Comparison of ENCODE assay signal across 20 cellular contexts in genomic region chr2:95333056-95333455, GRCh38. TPM values are rescaled to one million over a fixed set of nuclear protein-coding genes. Genes with fewer than 3 reads are reported as not detected.
DNase-seq lines count a peak whose midpoint lies in the region; ATAC-seq and TF ChIP-seq lines count a peak whose summit lies in the region.
"Had no signal": no experiment of that assay in that cellular context is flagged by ENCODE, and none has a peak within 500 bp of the region (broad histone marks: within the 10 kb centered on the region; RNA-seq: fewer than 3 reads in every experiment).

No MANE protein-coding gene starts in this region.

- H3K27me3 ChIP-seq in IMR-90 (ENCODE audit: control insufficient read depth, insufficient read depth, low read length) (peaks cover 3% of the 10 kb centered on the region), parathyroid adenoma (ENCODE audit: control insufficient read depth, insufficient read depth, low read length) (no peaks in the 10 kb centered on the region)
- H3K27me3 ChIP-seq: SJSA1 had no signal

- H2BK15ac ChIP-seq in IMR-90 (ENCODE audit: low read depth, low read length), result no peak overlapping the region

- CTCF ChIA-PET in IMR-90 (lab: Yijun Ruan, JAX), result interaction anchor here (2.3 kb wide), 1 partner anchor 101 kb away, joined by 10 read pairs; no protein-coding TSS in a partner anchor

- POLR2A ChIA-PET in IMR-90 (lab: Charles Lee; ENCODE audit: unreplicated experiment), result no interaction called here

- H3K36me3 ChIP-seq in IMR-90 (ENCODE audit: control insufficient read depth, insufficient read depth, low read length) (no peaks in the 10 kb centered on the region), parathyroid adenoma (ENCODE audit: control insufficient read depth, insufficient read depth, low read length) (no peaks in the 10 kb centered on the region)
- H3K36me3 ChIP-seq: SJSA1 had no signal

- DNase-seq in IMR-90, result no peak
- DNase-seq in epithelial cell of prostate (ENCODE audit: low read depth, low spot score), result no peak
- no peak for DNase-seq in activated T-cell treated with anti-CD3 and anti-CD28 coated beads, Interleukin-2, amount 50 U/mL, for 24 hours
- DNase-seq: C1 segment of cervical spinal cord, NCI-H1092 treated with DMSO at 0.1 percent for 48 hours, NCI-H1694 treated with DMSO at 0.1 percent for 48 hours, NCI-H2107, NCI-H345, NCI-H69, RPMI8226 had no signal

- no CpG with 5 or more reads among the region's 7 CpGs for WGBS in IMR-90 (ENCODE audit: extremely low coverage in 2 of 2, insufficient read length in 1 of 2), 2 experiments

- H3K36me3 Mint-ChIP-seq in activated T-cell treated with anti-CD3 and anti-CD28 coated beads, Interleukin-2, amount 50 U/mL, for 24 hours (ENCODE audit: low read depth), result no peaks in the 10 kb centered on the region

- no peak overlapping the region for H3K27ac Mint-ChIP-seq in activated T-cell treated with anti-CD3 and anti-CD28 coated beads, Interleukin-2, amount 50 U/mL, for 24 hours
- H3K27ac Mint-ChIP-seq: GM23338 had no signal

- no peak for TF ChIP-seq RAD21 in IMR-90 (IDR thresholded peaks at IDR 0.05; ENCODE audit: low read length)

- no peak overlapping the region for H2BK5ac ChIP-seq in IMR-90 (ENCODE audit: low read depth, low read length, poor library complexity, severe bottlenecking)

- no peak for TF ChIP-seq CTCF in 22Rv1 (IDR thresholded peaks at IDR 0.05)
- TF ChIP-seq CTCF in IMR-90 (conservative IDR thresholded peaks at IDR 0.05; ENCODE audit: low read depth, low read length), result no peak
- TF ChIP-seq CTCF in parathyroid adenoma (IDR thresholded peaks at IDR 0.05), result no peak

- H3K4me1 Mint-ChIP-seq in activated T-cell treated with anti-CD3 and anti-CD28 coated beads, Interleukin-2, amount 50 U/mL, for 24 hours (ENCODE audit: low read depth), result no peaks in the 10 kb centered on the region
- H3K4me1 Mint-ChIP-seq: GM23338 had no signal

- no peak overlapping the region for H3K14ac ChIP-seq in IMR-90 (replicated peaks; ENCODE audit: low read depth, low read length)

- H3K4ac ChIP-seq in IMR-90 (ENCODE audit: low read depth, low read length), result no peak overlapping the region

- no peak overlapping the region for H2BK120ac ChIP-seq in IMR-90 (ENCODE audit: low read depth, low read length)

- no peak overlapping the region for H4K5ac ChIP-seq in IMR-90 (ENCODE audit: low read depth, low read length)

- no peak overlapping the region for H3K23ac ChIP-seq in IMR-90 (ENCODE audit: low read depth, low read length)

- peaks cover 3% of the 10 kb centered on the region; the same call in 1 of the 2 replicates for H3K9me1 ChIP-seq in IMR-90 (ENCODE audit: insufficient read depth, low read length)

- H3K9ac ChIP-seq in IMR-90 (ENCODE audit: low read depth, low read length) (no peak overlapping the region), parathyroid adenoma (no peak overlapping the region)
- H3K9ac ChIP-seq: KMS-11 had no signal

- H4K8ac ChIP-seq in IMR-90 (ENCODE audit: low read depth in 2 of 2, low read length in 2 of 2), result no peak overlapping the region

- no peak for ATAC-seq in IMR-90 (ENCODE audit: low read depth)
- ATAC-seq in GM21529 (IDR thresholded peaks at IDR 0.05; ENCODE audit: unreplicated experiment), result no peak
- no peak for ATAC-seq in HG03432 (IDR thresholded peaks at IDR 0.05; ENCODE audit: unreplicated experiment)
- ATAC-seq: A549, GM23338, HepG2 had no signal

- H3K79me2 ChIP-seq in parathyroid adenoma, result no peaks in the 10 kb centered on the region

- H3K4me3 Mint-ChIP-seq in activated T-cell treated with anti-CD3 and anti-CD28 coated beads, Interleukin-2, amount 50 U/mL, for 24 hours, result no peak overlapping the region
- H3K4me3 Mint-ChIP-seq: GM23338 had no signal

- intact Hi-C loops in IMR-90 (cut with micrococcal nuclease), result no loop called here

- H3K27me3 Mint-ChIP-seq in activated T-cell treated with anti-CD3 and anti-CD28 coated beads, Interleukin-2, amount 50 U/mL, for 24 hours, result no peaks in the 10 kb centered on the region

- H4K20me1 ChIP-seq in IMR-90 (ENCODE audit: insufficient read depth, low read length), result no peaks in the 10 kb centered on the region

- no peak overlapping the region for H2AK5ac ChIP-seq in IMR-90 (ENCODE audit: low read depth, low read length)

- H2AK9ac ChIP-seq in IMR-90 (replicated peaks; ENCODE audit: low read depth, low read length, poor library complexity), result no peak overlapping the region

- H3K4me3 ChIP-seq in IMR-90 (ENCODE audit: insufficient read depth, low read depth, low read length) (no peak overlapping the region), parathyroid adenoma (ENCODE audit: low read depth, low read length) (no peak overlapping the region)
- H3K4me3 ChIP-seq: A549, GM23338, SJSA1 had no signal

- no peak overlapping the region for H3K56ac ChIP-seq in IMR-90 (ENCODE audit: extremely low read depth, insufficient read depth, low read length)

- no peaks in the 10 kb centered on the region for H3K79me1 ChIP-seq in IMR-90 (ENCODE audit: low read depth in 1 of 2, low read length in 2 of 2)

- H3K4me1 ChIP-seq in IMR-90 (ENCODE audit: control insufficient read depth, insufficient read depth, low read length) (peaks cover 14% of the 10 kb centered on the region), parathyroid adenoma (peaks cover 70% of the 10 kb centered on the region)
- H3K4me1 ChIP-seq: A549, SJSA1 had no signal

- H3K27ac ChIP-seq in 22Rv1 (peak overlapping the region; percentile 72), IMR-90 (ENCODE audit: insufficient read depth, low read length) (no peak overlapping the region), epithelial cell of prostate (peak overlapping the region; percentile 56), parathyroid adenoma (peak overlapping the region; percentile 97)
- H3K27ac ChIP-seq: A549, KMS-11, SJSA1 had no signal

- dilution Hi-C loops in IMR-90 (cut with HindIII; ENCODE audit: low sequenced_read_pairs, unreplicated experiment), result no loop called here

- H3K9me3 Mint-ChIP-seq in activated T-cell treated with anti-CD3 and anti-CD28 coated beads, Interleukin-2, amount 50 U/mL, for 24 hours, result no peaks in the 10 kb centered on the region
- H3K9me3 Mint-ChIP-seq: GM23338 had no signal

- H3K9me3 ChIP-seq in IMR-90 (ENCODE audit: control insufficient read depth, insufficient read depth, low read length), result no peaks in the 10 kb centered on the region; the same call in 1 of the 2 replicates
- H3K9me3 ChIP-seq in parathyroid adenoma (ENCODE audit: control insufficient read depth, low read length), result no peaks in the 10 kb centered on the region
- H3K9me3 ChIP-seq: SJSA1 had no signal

- H3K4me2 ChIP-seq in IMR-90 (ENCODE audit: low read depth, low read length), result no peak overlapping the region
- no peak overlapping the region for H3K4me2 ChIP-seq in parathyroid adenoma (ENCODE audit: low read length)
- H3K4me2 ChIP-seq: A549, GM23338, KMS-11 had no signal

- TF ChIP-seq POLR2A in IMR-90 (IDR thresholded peaks at IDR 0.05; ENCODE audit: low read depth, low read length), result no peak

- H4K91ac ChIP-seq in IMR-90 (ENCODE audit: insufficient read depth, low read depth, low read length), result no peak overlapping the region

- H2BK20ac ChIP-seq in IMR-90 (ENCODE audit: low read depth, low read length), result no peak overlapping the region

- H2AFZ ChIP-seq in IMR-90 (replicated peaks; ENCODE audit: low read length, poor library complexity), result peak overlapping the region; percentile 1
- peak overlapping the region; percentile 28 for H2AFZ ChIP-seq in parathyroid adenoma
- H2AFZ ChIP-seq: GM23338 had no signal

- no TSS peak for BruUV-seq in IMR-90 (replicated peaks; lab: Mats Ljungman, UMichigan)

- in situ Hi-C loops in IMR-90 (cut with MboI; ENCODE audit: low sequenced_read_pairs), result no loop called here

- no peak overlapping the region for H3K18ac ChIP-seq in IMR-90 (ENCODE audit: low read depth, low read length)

TF ChIP-seq in IMR-90, 13 proteins besides CTCF, POLR2A, EP300 and RAD21 (continues in another document):
- no peak for TF ChIP-seq SMC3 (IDR thresholded peaks at IDR 0.05; ENCODE audit: low read depth, low read length)
- no peak for TF ChIP-seq RFX5 (IDR thresholded peaks at IDR 0.05; ENCODE audit: low read depth, low read length)
- no peak for TF ChIP-seq MAFK (IDR thresholded peaks at IDR 0.05; ENCODE audit: low read depth, low read length)
- no peak for TF ChIP-seq RCOR1 (IDR thresholded peaks at IDR 0.05; ENCODE audit: insufficient replicate concordance, low read length)
- TF ChIP-seq NFE2L2 (IDR thresholded peaks at IDR 0.05; ENCODE audit: low read depth, low read length), result no peak
- no peak for TF ChIP-seq CEBPB (IDR thresholded peaks at IDR 0.05; ENCODE audit: low read depth, low read length)
- TF ChIP-seq CHD1 (IDR thresholded peaks at IDR 0.05; ENCODE audit: low read depth, low read length), result no peak
- TF ChIP-seq, protein P1, sequence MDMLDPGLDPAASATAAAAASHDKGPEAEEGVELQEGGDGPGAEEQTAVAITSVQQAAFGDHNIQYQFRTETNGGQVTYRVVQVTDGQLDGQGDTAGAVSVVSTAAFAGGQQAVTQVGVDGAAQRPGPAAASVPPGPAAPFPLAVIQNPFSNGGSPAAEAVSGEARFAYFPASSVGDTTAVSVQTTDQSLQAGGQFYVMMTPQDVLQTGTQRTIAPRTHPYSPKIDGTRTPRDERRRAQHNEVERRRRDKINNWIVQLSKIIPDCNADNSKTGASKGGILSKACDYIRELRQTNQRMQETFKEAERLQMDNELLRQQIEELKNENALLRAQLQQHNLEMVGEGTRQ (IDR thresholded peaks at IDR 0.05; ENCODE audit: low read depth, low read length), result no peak
- TF ChIP-seq BHLHE40 (IDR thresholded peaks at IDR 0.05; ENCODE audit: low read depth, low read length), result no peak
- TF ChIP-seq MAZ (IDR thresholded peaks at IDR 0.05; ENCODE audit: borderline replicate concordance, low read depth, low read length), result no peak
- TF ChIP-seq, protein P2, sequence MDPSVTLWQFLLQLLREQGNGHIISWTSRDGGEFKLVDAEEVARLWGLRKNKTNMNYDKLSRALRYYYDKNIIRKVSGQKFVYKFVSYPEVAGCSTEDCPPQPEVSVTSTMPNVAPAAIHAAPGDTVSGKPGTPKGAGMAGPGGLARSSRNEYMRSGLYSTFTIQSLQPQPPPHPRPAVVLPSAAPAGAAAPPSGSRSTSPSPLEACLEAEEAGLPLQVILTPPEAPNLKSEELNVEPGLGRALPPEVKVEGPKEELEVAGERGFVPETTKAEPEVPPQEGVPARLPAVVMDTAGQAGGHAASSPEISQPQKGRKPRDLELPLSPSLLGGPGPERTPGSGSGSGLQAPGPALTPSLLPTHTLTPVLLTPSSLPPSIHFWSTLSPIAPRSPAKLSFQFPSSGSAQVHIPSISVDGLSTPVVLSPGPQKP (IDR thresholded peaks at IDR 0.05; ENCODE audit: borderline replicate concordance, low read depth, low read length), result no peak

RNA-seq across cellular contexts. Expression of gene KCNIP3, which starts 35.9 kb away (rescaled TPM):
- 0.72 and 0.83 TPM in 2 replicates for total RNA-seq in IMR-90 (2012; rRNA removed)
- 1.4 TPM in 2 replicates for polyA plus RNA-seq in IMR-90 (2012; rRNA removed)
- polyA plus RNA-seq in IMR-90 (2012; cell fraction: cytosol; rRNA removed), result 0.53 and 1.3 TPM in 2 replicates
- 1.5 and 3.2 TPM in 2 replicates for polyA plus RNA-seq in IMR-90 (2012; cell fraction: nucleus; rRNA removed; ENCODE audit: low replicate concordance)
- total RNA-seq: HepG2, OCI-LY7 had no signal
- polyA plus RNA-seq: HepG2 had no signal

RNA-seq across cellular contexts. Expression of gene PROM2, which starts 58.8 kb away (rescaled TPM):
- not detected in 2 replicates for total RNA-seq in IMR-90 (2012; rRNA removed)
- 0.26 and 0.65 TPM in 2 replicates for polyA plus RNA-seq in IMR-90 (2012; rRNA removed)
- polyA plus RNA-seq in IMR-90 (2012; cell fraction: cytosol; rRNA removed), result 0.01 and 0.21 TPM in 2 replicates
- polyA plus RNA-seq in IMR-90 (2012; cell fraction: nucleus; rRNA removed; ENCODE audit: low replicate concordance), result 2.3 and 4.0 TPM in 2 replicates
- total RNA-seq: HepG2 had no signal
- polyA plus RNA-seq: HepG2 had no signal
